ENCODE assay signal across 21 cellular contexts in genomic region chrX:11352296-11352741, GRCh38. TPM values are rescaled to one million over a fixed set of nuclear protein-coding genes. Genes with fewer than 3 reads are reported as not detected.
DNase-seq lines count a peak whose midpoint lies in the region; ATAC-seq and TF ChIP-seq lines count a peak whose summit lies in the region.
"Had no signal": no experiment of that assay in that cellular context is flagged by ENCODE, and none has a peak within 500 bp of the region (broad histone marks: within the 10 kb centered on the region; RNA-seq: fewer than 3 reads in every experiment).

No MANE protein-coding gene starts in this region.

- no peak overlapping the region for H2AFZ ChIP-seq in MM.1S (ENCODE audit: low read length)

- no peak overlapping the region for H3K27ac Mint-ChIP-seq in activated naive CD4-positive, alpha-beta T cell treated with anti-CD3 and anti-CD28 coated beads, Interleukin-2, amount 10 ng/mL, durations not matched to agents 7 days and 5 days
- H3K27ac Mint-ChIP-seq: activated CD8-positive, alpha-beta T cell treated with anti-CD3 and anti-CD28 coated beads for 36 hours; activated T-helper 1 cell treated with anti-CD3 and anti-CD28 coated beads, Interleukin-12 subunit alpha, Interleukin-12 subunit beta, Interleukin-2, Interleukin-4 antibody, amounts not matched to agents 30 ng/mL and 10 ng/mL and 1 ng/mL, durations not matched to agents 14 hours and 24 hours and 36 hours; CD4-positive, CD25-positive, alpha-beta regulatory T cell; naive thymus-derived CD8-positive, alpha-beta T cell had no signal

- no peaks in the 10 kb centered on the region for H3K4me1 Mint-ChIP-seq in activated naive CD4-positive, alpha-beta T cell treated with anti-CD3 and anti-CD28 coated beads, Interleukin-2, amount 10 ng/mL, durations not matched to agents 7 days and 5 days

- no peak for TF ChIP-seq POLR2A in esophagus muscularis mucosa (IDR thresholded peaks at IDR 0.05; ENCODE audit: low read depth)

- no peaks in the 10 kb centered on the region for H3K9me2 ChIP-seq in MM.1S (replicated peaks; ENCODE audit: insufficient read depth, low read length)

- H3K27me3 ChIP-seq in heart right ventricle (no peaks in the 10 kb centered on the region), esophagus muscularis mucosa (no peaks in the 10 kb centered on the region), MM.1S (replicated peaks; ENCODE audit: insufficient read depth, low read length) (no peaks in the 10 kb centered on the region)
- H3K27me3 ChIP-seq: colonic mucosa had no signal

- intact Hi-C loops in heart right ventricle (cut with DNase I) (no loop called here), Right ventricle myocardium inferior (cut with DNase I) (no loop called here), esophagus muscularis mucosa (cut with DNase I) (no loop called here)

- H3K27me3 Mint-ChIP-seq in activated naive CD4-positive, alpha-beta T cell treated with anti-CD3 and anti-CD28 coated beads, Interleukin-2, amount 10 ng/mL, durations not matched to agents 7 days and 5 days, result no peaks in the 10 kb centered on the region
- H3K27me3 Mint-ChIP-seq: activated CD8-positive, alpha-beta T cell treated with anti-CD3 and anti-CD28 coated beads for 36 hours; CD4-positive, CD25-positive, alpha-beta regulatory T cell had no signal

- H3K4me3 Mint-ChIP-seq in activated naive CD4-positive, alpha-beta T cell treated with anti-CD3 and anti-CD28 coated beads, Interleukin-2, amount 10 ng/mL, durations not matched to agents 7 days and 5 days, result no peak overlapping the region
- H3K4me3 Mint-ChIP-seq: activated CD8-positive, alpha-beta T cell treated with anti-CD3 and anti-CD28 coated beads for 36 hours; activated T-helper 1 cell treated with anti-CD3 and anti-CD28 coated beads, Interleukin-12 subunit alpha, Interleukin-12 subunit beta, Interleukin-2, Interleukin-4 antibody, amounts not matched to agents 30 ng/mL and 10 ng/mL and 1 ng/mL, durations not matched to agents 14 hours and 24 hours and 36 hours; CD4-positive, CD25-positive, alpha-beta regulatory T cell; naive thymus-derived CD8-positive, alpha-beta T cell had no signal

- H3K9me3 ChIP-seq in heart right ventricle (no peaks in the 10 kb centered on the region), esophagus muscularis mucosa (no peaks in the 10 kb centered on the region), MM.1S (replicated peaks; ENCODE audit: insufficient read depth, low read length) (no peaks in the 10 kb centered on the region)
- H3K9me3 ChIP-seq: A549, adrenal gland, colonic mucosa, thoracic aorta had no signal

- no peak overlapping the region for H3K9ac ChIP-seq in MM.1S (ENCODE audit: low read length)

- no peak overlapping the region for H3K4me2 ChIP-seq in MM.1S (ENCODE audit: low read depth, low read length)
- H3K4me2 ChIP-seq: A549 had no signal

- no peaks in the 10 kb centered on the region for H4K20me1 ChIP-seq in MM.1S (ENCODE audit: insufficient read depth, low read length)

- H3K4me3 ChIP-seq in heart right ventricle (no peak overlapping the region), esophagus muscularis mucosa (no peak overlapping the region), MM.1S (ENCODE audit: low read length) (no peak overlapping the region)
- H3K4me3 ChIP-seq: A549, adrenal gland, colonic mucosa, SK-N-MC, thoracic aorta had no signal

- DNase-seq in heart right ventricle (no peak), Right ventricle myocardium inferior (ENCODE audit: missing footprints) (no peak), esophagus muscularis mucosa (ENCODE audit: extremely low spot score) (no peak), omental fat pad (ENCODE audit: low spot score) (no peak), MM.1S (no peak)
- no peak for DNase-seq in activated naive CD4-positive, alpha-beta T cell (lab: John Stamatoyannopoulos, UW)
- no peak for DNase-seq in activated effector memory CD4-positive, alpha-beta T cell treated with anti-CD3 and anti-CD28 coated beads, Interleukin-2, amount 50 U/mL, for 16 hours
- DNase-seq in activated naive CD4-positive, alpha-beta T cell treated with anti-CD3 and anti-CD28 coated beads, Interleukin-2, amount 10 ng/mL, durations not matched to agents 7 days and 5 days, result no peak
- DNase-seq: activated CD8-positive, alpha-beta T cell treated with anti-CD3 and anti-CD28 coated beads for 36 hours; CD4-positive, CD25-positive, alpha-beta regulatory T cell; GOT3; naive thymus-derived CD8-positive, alpha-beta T cell; NCI-H187 treated with DMSO at 0.1 percent for 48 hours had no signal

- H3K9me3 Mint-ChIP-seq in activated naive CD4-positive, alpha-beta T cell treated with anti-CD3 and anti-CD28 coated beads, Interleukin-2, amount 10 ng/mL, durations not matched to agents 7 days and 5 days, result no peaks in the 10 kb centered on the region
- H3K9me3 Mint-ChIP-seq: activated CD8-positive, alpha-beta T cell treated with anti-CD3 and anti-CD28 coated beads for 36 hours; activated T-helper 1 cell treated with anti-CD3 and anti-CD28 coated beads, Interleukin-12 subunit alpha, Interleukin-12 subunit beta, Interleukin-2, Interleukin-4 antibody, amounts not matched to agents 30 ng/mL and 10 ng/mL and 1 ng/mL, durations not matched to agents 14 hours and 24 hours and 36 hours had no signal

- peaks cover 58% of the 10 kb centered on the region for H3K79me2 ChIP-seq in MM.1S (ENCODE audit: low read length)

- CTCF ChIA-PET in activated naive CD4-positive, alpha-beta T cell treated with anti-CD3 and anti-CD28 coated beads, Interleukin-2, amount 10 ng/mL, durations not matched to agents 7 days and 5 days (lab: Charles Lee), result no interaction called here

- ATAC-seq in heart right ventricle, result peak in 1 of 8 donors; percentile 46
- ATAC-seq in Right ventricle myocardium inferior, result no peak
- ATAC-seq in omental fat pad (ENCODE audit: low FRiP score), result peak; percentile 68
- ATAC-seq: A549; activated CD8-positive, alpha-beta T cell treated with anti-CD3 and anti-CD28 coated beads for 36 hours; naive thymus-derived CD8-positive, alpha-beta T cell had no signal

- no peaks in the 10 kb centered on the region for H3K36me3 ChIP-seq in heart right ventricle
- H3K36me3 ChIP-seq in esophagus muscularis mucosa, result no peaks in the 10 kb centered on the region
- no peaks in the 10 kb centered on the region for H3K36me3 ChIP-seq in MM.1S (replicated peaks; ENCODE audit: insufficient read depth, low read length)
- H3K36me3 ChIP-seq: adrenal gland, colonic mucosa, thoracic aorta had no signal

- H3K27ac ChIP-seq in heart right ventricle, result peak overlapping the region in 6 of 10 donors; percentile 11 to 82 (median 74)
- H3K27ac ChIP-seq in esophagus muscularis mucosa (replicated peaks in 1 of 4), result peak overlapping the region; percentile 67 to 84 (median 75)
- H3K27ac ChIP-seq in MM.1S (ENCODE audit: low read length), result no peak overlapping the region
- H3K27ac ChIP-seq: A549, SK-N-MC had no signal

- no peaks in the 10 kb centered on the region for H3K36me3 Mint-ChIP-seq in activated naive CD4-positive, alpha-beta T cell treated with anti-CD3 and anti-CD28 coated beads, Interleukin-2, amount 10 ng/mL, durations not matched to agents 7 days and 5 days
- H3K36me3 Mint-ChIP-seq: CD4-positive, CD25-positive, alpha-beta regulatory T cell; naive thymus-derived CD8-positive, alpha-beta T cell had no signal

- no peaks in the 10 kb centered on the region for H3F3A ChIP-seq in MM.1S (ENCODE audit: insufficient read depth, low read length)

- no peak for TF ChIP-seq CTCF in heart right ventricle (IDR thresholded peaks at IDR 0.05)
- no peak for TF ChIP-seq CTCF in esophagus muscularis mucosa (IDR thresholded peaks at IDR 0.05)
- no peak for TF ChIP-seq CTCF in omental fat pad (IDR thresholded peaks at IDR 0.05)
- no peak for TF ChIP-seq CTCF in MM.1S (IDR thresholded peaks at IDR 0.05; ENCODE audit: low read length)

- no peak for TF ChIP-seq EP300 in esophagus muscularis mucosa (IDR thresholded peaks at IDR 0.05)

- peaks cover 0 to 9% (median 0%) of the 10 kb centered on the region in 9 donors for H3K4me1 ChIP-seq in heart right ventricle
- H3K4me1 ChIP-seq in esophagus muscularis mucosa, result peaks cover 6 to 57% (median 22%) of the 10 kb centered on the region in 4 donors
- H3K4me1 ChIP-seq in MM.1S (ENCODE audit: low read length), result peaks cover 44% of the 10 kb centered on the region
- H3K4me1 ChIP-seq: A549, adrenal gland, colonic mucosa had no signal

- 75 to 88% methylated on average over 1 of the region's 1 CpG for WGBS in heart right ventricle, 2 donors
- 67% methylated on average over 1 of the region's 1 CpG for WGBS in esophagus muscularis mucosa

RNA-seq across cellular contexts. Expression of gene AMELX, which starts 59.1 kb away (rescaled TPM):
- total RNA-seq in heart right ventricle (not detected), Right ventricle myocardium inferior (not detected), esophagus muscularis mucosa (not detected), omental fat pad (not detected)
- polyA plus RNA-seq in heart right ventricle, result not detected
- total RNA-seq: activated CD8-positive, alpha-beta T cell treated with anti-CD3 and anti-CD28 coated beads for 36 hours; activated T-helper 1 cell treated with anti-CD3 and anti-CD28 coated beads, Interleukin-12 subunit alpha, Interleukin-12 subunit beta, Interleukin-2, Interleukin-4 antibody, amounts not matched to agents 30 ng/mL and 10 ng/mL and 1 ng/mL, durations not matched to agents 14 hours and 24 hours and 36 hours; adrenal gland; CD4-positive, CD25-positive, alpha-beta regulatory T cell; colonic mucosa; Daoy; naive thymus-derived CD8-positive, alpha-beta T cell; NCI-H460; thoracic aorta had no signal
- polyA plus RNA-seq: A549; adrenal gland; CD4-positive, CD25-positive, alpha-beta regulatory T cell; naive thymus-derived CD8-positive, alpha-beta T cell had no signal
